Comparison of ENCODE assay signal across 10 cellular contexts in genomic region chr16:21157632-21158031, GRCh38. TPM values are rescaled to one million over a fixed set of nuclear protein-coding genes. Genes with fewer than 3 reads are reported as not detected.
DNase-seq lines count a peak whose midpoint lies in the region; ATAC-seq and TF ChIP-seq lines count a peak whose summit lies in the region.
"Had no signal": no experiment of that assay in that cellular context is flagged by ENCODE, and none has a peak within 500 bp of the region (broad histone marks: within the 10 kb centered on the region; RNA-seq: fewer than 3 reads in every experiment).

No MANE protein-coding gene starts in this region.

- TF ChIP-seq CTCF in CD8-positive, alpha-beta T cell (IDR thresholded peaks at IDR 0.05): no peak
- no peak for TF ChIP-seq CTCF in chondrocyte (IDR thresholded peaks at IDR 0.05)
- no peak for TF ChIP-seq CTCF in osteocyte (IDR thresholded peaks at IDR 0.05)

- H3K27ac ChIP-seq in CD8-positive, alpha-beta T cell (ENCODE audit: low read depth, low read length): no peak overlapping the region

- no peak for ATAC-seq in CD8-positive, alpha-beta T cell
- no peak for ATAC-seq in HG02981 (IDR thresholded peaks at IDR 0.05; ENCODE audit: unreplicated experiment)

- peak overlapping the region; percentile 76 for H3K4me3 ChIP-seq in CD8-positive, alpha-beta T cell (ENCODE audit: low read depth, low read length)
- peak overlapping the region; percentile 85; the same call in 1 of the 2 replicates for H3K4me3 ChIP-seq in MG63

- H3K27ac Mint-ChIP-seq in CD8-positive, alpha-beta T cell: peak overlapping the region; percentile 49
- H3K27ac Mint-ChIP-seq in chondrocyte (ENCODE audit: unreplicated experiment): peak overlapping the region; percentile 88
- no peak overlapping the region for H3K27ac Mint-ChIP-seq in osteocyte (ENCODE audit: unreplicated experiment)

- intact Hi-C loops in CD8-positive, alpha-beta T cell (cut with DNase I, micrococcal nuclease): loop anchor here (1.0 to 10.0 kb wide), 3 partner anchors 397 to 417 kb away; partner anchors contain the start of gene THUMPD1 (in 2 of the 2)

- CTCF ChIA-PET in CD8-positive, alpha-beta T cell (lab: Charles Lee): interaction anchor here (0.9 to 1.2 kb wide), 2 partner anchors 10 to 12 kb away, joined by 3 to 5 read pairs; no protein-coding TSS in a partner anchor

- POLR2A ChIA-PET in CD8-positive, alpha-beta T cell (lab: Charles Lee): interaction anchor here (0.6 to 3.0 kb wide), 4 partner anchors 10 to 257 kb away, joined by 3 to 13 read pairs (median 4); partner anchors contain the start of gene LYRM1

- no peaks in the 10 kb centered on the region for H3K9me3 Mint-ChIP-seq in CD8-positive, alpha-beta T cell
- no peaks in the 10 kb centered on the region for H3K9me3 Mint-ChIP-seq in chondrocyte (ENCODE audit: low read depth)
- no peaks in the 10 kb centered on the region for H3K9me3 Mint-ChIP-seq in osteocyte (ENCODE audit: unreplicated experiment)

- H3K4me1 ChIP-seq in CD8-positive, alpha-beta T cell (ENCODE audit: insufficient read depth, low read length): peaks cover 18% of the 10 kb centered on the region

- no peaks in the 10 kb centered on the region for H3K36me3 ChIP-seq in CD8-positive, alpha-beta T cell (ENCODE audit: insufficient read depth, low read length)
- H3K36me3 ChIP-seq in MG63: peaks cover 6% of the 10 kb centered on the region; the same call in 1 of the 2 replicates
- H3K36me3 ChIP-seq: ovary had no signal

- DNase-seq in CD8-positive, alpha-beta T cell: no peak
- no peak for DNase-seq in MG63
- DNase-seq in chondrocyte (ENCODE audit: low spot score): no peak
- no peak for DNase-seq in osteocyte (ENCODE audit: extremely low spot score, unreplicated experiment)
- DNase-seq in 8988T: no peak
- DNase-seq in DMS 273 (lab: John Stamatoyannopoulos, UW; ENCODE audit: unreplicated experiment): no peak
- no peak for DNase-seq in NCI-H2171 (lab: John Stamatoyannopoulos, UW)

- H3K4me1 Mint-ChIP-seq in CD8-positive, alpha-beta T cell (ENCODE audit: low read depth): peaks cover 27% of the 10 kb centered on the region
- H3K4me1 Mint-ChIP-seq in chondrocyte (ENCODE audit: low read depth) (peaks cover 45% of the 10 kb centered on the region), osteocyte (ENCODE audit: unreplicated experiment) (peaks cover 20% of the 10 kb centered on the region)

- peak overlapping the region; percentile 92 for H3K4me3 Mint-ChIP-seq in CD8-positive, alpha-beta T cell
- peak overlapping the region; percentile 22 for H3K4me3 Mint-ChIP-seq in chondrocyte (ENCODE audit: unreplicated experiment)
- peak overlapping the region; percentile 44 for H3K4me3 Mint-ChIP-seq in osteocyte (ENCODE audit: unreplicated experiment)

- H3K27me3 ChIP-seq in CD8-positive, alpha-beta T cell (ENCODE audit: insufficient read depth, low read length): no peaks in the 10 kb centered on the region
- no peaks in the 10 kb centered on the region for H3K27me3 ChIP-seq in MG63
- H3K27me3 ChIP-seq: ovary had no signal

- no peaks in the 10 kb centered on the region for H3K9me3 ChIP-seq in CD8-positive, alpha-beta T cell (ENCODE audit: low read length)
- H3K9me3 ChIP-seq in MG63: no peaks in the 10 kb centered on the region; the same call in 1 of the 2 replicates
- H3K9me3 ChIP-seq: ovary had no signal

- H3K27me3 Mint-ChIP-seq in CD8-positive, alpha-beta T cell (ENCODE audit: low read depth): no peaks in the 10 kb centered on the region
- H3K27me3 Mint-ChIP-seq in chondrocyte (ENCODE audit: low read depth): no peaks in the 10 kb centered on the region
- H3K27me3 Mint-ChIP-seq in osteocyte (ENCODE audit: unreplicated experiment): no peaks in the 10 kb centered on the region

- H3K36me3 Mint-ChIP-seq in CD8-positive, alpha-beta T cell: peaks cover 11% of the 10 kb centered on the region
- H3K36me3 Mint-ChIP-seq in chondrocyte (ENCODE audit: low read depth) (peaks cover 7% of the 10 kb centered on the region), osteocyte (ENCODE audit: unreplicated experiment) (peaks cover 5% of the 10 kb centered on the region)

RNA-seq across cellular contexts. Expression of gene LDAF1, which starts 0.8 kb away (rescaled TPM):
- 1 to 10 TPM; 7.7 to 7.9 TPM for total RNA-seq in CD8-positive, alpha-beta T cell
- 24.3 and 40.6 TPM in 2 replicates for total RNA-seq in MG63 (2014; rRNA removed; shearing (Covaris generic); ENCODE audit: low replicate concordance)
- total RNA-seq in chondrocyte (17.6 to 46.6 TPM (median 43.2 TPM) in 3 replicates), osteocyte (24.8 and 25.2 TPM in 2 replicates)

RNA-seq across cellular contexts. Expression of gene DNAH3, which starts 7.0 kb away (rescaled TPM):
- not detected for total RNA-seq in CD8-positive, alpha-beta T cell
- not detected in 2 replicates for total RNA-seq in MG63 (2014; rRNA removed; shearing (Covaris generic); ENCODE audit: low replicate concordance)
- total RNA-seq in chondrocyte: not detected in 3 replicates
- total RNA-seq in osteocyte: not detected in 2 replicates
- total RNA-seq: glomerular endothelial cell had no signal

RNA-seq across cellular contexts. Expression of gene ZP2, which starts 53.7 kb away (rescaled TPM):
- not detected for total RNA-seq in CD8-positive, alpha-beta T cell
- not detected in 2 replicates for total RNA-seq in MG63 (2014; rRNA removed; shearing (Covaris generic); ENCODE audit: low replicate concordance)
- total RNA-seq in chondrocyte: not detected in 3 replicates
- not detected in 2 replicates for total RNA-seq in osteocyte
- total RNA-seq: glomerular endothelial cell had no signal

Comparison
In these comparisons a context has a peak if more than half of its experiments do, and no peak if none do; other contexts are left out.
1. H3K4me3 Mint-ChIP-seq: peak in every context shown above with its lines; median percentile 92 in CD8-positive, alpha-beta T cell; 44 in osteocyte; 22 in chondrocyte.